Comparison of ENCODE assay signal across 12 cellular contexts in genomic region chr2:223549215-223549614, GRCh38. TPM values are rescaled to one million over a fixed set of nuclear protein-coding genes. Genes with fewer than 3 reads are reported as not detected.
A peak's percentile ranks its signal among the peaks of the same experiment; 100 is the strongest.
DNase-seq lines count a peak whose midpoint lies in the region; ATAC-seq and TF ChIP-seq lines count a peak whose summit lies in the region.
"Had no signal": no experiment of that assay in that cellular context is flagged by ENCODE, and none has a peak within 500 bp of the region (broad histone marks: within the 10 kb centered on the region; RNA-seq: fewer than 3 reads in every experiment).

No MANE protein-coding gene starts in this region.

- H3K4me1 ChIP-seq in A673 (ENCODE audit: insufficient read depth, low read length, poor library complexity, severe bottlenecking) = peaks cover 30% of the 10 kb centered on the region

- CTCF ChIA-PET in A673 (lab: Charles Lee) = no interaction called here

- no peaks in the 10 kb centered on the region for H3K27me3 ChIP-seq in A673 (replicated peaks; ENCODE audit: insufficient read depth, low read depth, low read length, poor library complexity)

- no peaks in the 10 kb centered on the region for H3K9me3 ChIP-seq in A673 (ENCODE audit: low read depth, low read length, poor library complexity, severe bottlenecking)

- intact Hi-C loops in A673 (cut with micrococcal nuclease; ENCODE audit: unreplicated experiment) = no loop called here

- H3K4me3 ChIP-seq in A673 (ENCODE audit: low read depth, low read length, poor library complexity, severe bottlenecking) = no peak overlapping the region

- ATAC-seq in HG03175 (IDR thresholded peaks at IDR 0.05; ENCODE audit: unreplicated experiment) (no peak), GM21619 (IDR thresholded peaks at IDR 0.05; ENCODE audit: unreplicated experiment) (no peak)
- ATAC-seq: effector memory CD8-positive, alpha-beta T cell; natural killer cell had no signal

- H3K27ac ChIP-seq in A673 (ENCODE audit: low read depth, low read length, poor library complexity, severe bottlenecking) = peak overlapping the region; percentile 64

- POLR2A ChIA-PET in A673 (lab: Charles Lee; ENCODE audit: low non-redundant PET) = no interaction called here

- DNase-seq in A673 (ENCODE audit: low spot score) (peak; percentile 96), HT-29 (ENCODE audit: low spot score) (peak; percentile 73), SW 1271 (lab: John Stamatoyannopoulos, UW) (peak; percentile 84 to 98), glomerular visceral epithelial cell (ENCODE audit: extremely low spot score) (peak; percentile 8)
- DNase-seq in activated CD4-positive, CD25-positive, alpha-beta regulatory T cell treated with anti-CD3 and anti-CD28 coated beads, Interleukin-2, amount 50 U/mL, for 72 hours = no peak
- DNase-seq in stimulated activated CD4-positive, alpha-beta T cell treated with anti-CD3 and anti-CD28 coated beads, Interleukin-1b, Interleukin-23, amount 100 ng/mL, for 48 hours = no peak
- DNase-seq: activated T-cell treated with anti-CD3 and anti-CD28 coated beads, Interleukin-2, amount 50 U/mL, for 1 hour; effector memory CD8-positive, alpha-beta T cell; natural killer cell; SIG-M5 had no signal

- BruUV-seq in A673 (replicated peaks; lab: Mats Ljungman, UMichigan) = no TSS peak

- TF ChIP-seq CTCF in A673 (conservative IDR thresholded peaks at IDR 0.05; ENCODE audit: low read depth, low read length) = no peak

- H3K36me3 ChIP-seq in A673 (ENCODE audit: insufficient read depth, low read length, poor library complexity, severe bottlenecking) = no peaks in the 10 kb centered on the region

RNA-seq across cellular contexts. Expression of gene SCG2, which starts 52.9 kb away (rescaled TPM):
- 26.2 and 27.0 TPM in 2 replicates for total RNA-seq in A673 (2021)
- total RNA-seq in HT-29 (2014; rRNA removed; shearing (Covaris generic)) = not detected in 2 replicates

Comparison
In these comparisons a context has a peak if more than half of its experiments do, and no peak if none do; other contexts are left out.
1. DNase-seq: peak in A673 (single experiment), HT-29 (single experiment), SW 1271 (2 of 2) and glomerular visceral epithelial cell (single experiment); none in activated CD4-positive, CD25-positive, alpha-beta regulatory T cell treated with anti-CD3 and anti-CD28 coated beads, Interleukin-2, amount 50 U/mL, for 72 hours (single experiment) and stimulated activated CD4-positive, alpha-beta T cell treated with anti-CD3 and anti-CD28 coated beads, Interleukin-1b, Interleukin-23, amount 100 ng/mL, for 48 hours (single experiment).
2. RNA of gene SCG2, which starts 52.9 kb away (total RNA-seq): 26.2 to 27.0 TPM in A673; not detected in HT-29; every median in the first group is over 10 times any median in the second.